Comparison of ENCODE assay signal across 27 cellular contexts in genomic region chr1:221921936-221922335, GRCh38.
"Had no signal": no experiment of that assay in that cellular context is flagged by ENCODE, and none has a peak within 500 bp of the region (broad histone marks: within the 10 kb centered on the region; RNA-seq: fewer than 3 reads in every experiment).

No MANE protein-coding gene starts in this region.

- H3K4me3 Mint-ChIP-seq: activated naive CD8-positive, alpha-beta T cell; activated T-cell treated with anti-CD3 and anti-CD28 coated beads, Interleukin-2, amount 50 U/mL, for 24 hours; natural killer cell treated with Interleukin-12 subunit alpha and Interleukin-12 subunit beta and Interleukin-15 and Interleukin-18, amount 100 ng/mL, for 72 hours; stimulated activated naive CD8-positive, alpha-beta T cell treated with anti-CD3 and anti-CD28 coated beads, Interleukin-15, Interleukin-2, amounts not matched to agents 100 ng/mL and 50 ng/mL, for 24 hours; WTC11 had no signal

- ATAC-seq: left lobe of liver; lower lobe of right lung; natural killer cell treated with Interleukin-12 subunit alpha and Interleukin-12 subunit beta and Interleukin-15 and Interleukin-18, amount 100 ng/mL, for 72 hours; psoas muscle; right cardiac atrium; upper lobe of right lung; WTC11 had no signal

- H3K9me3 ChIP-seq: adrenal gland, ascending aorta, colonic mucosa, lower lobe of right lung, ovary, psoas muscle, thyroid gland, upper lobe of right lung had no signal

- H3K36me3 Mint-ChIP-seq: activated naive CD8-positive, alpha-beta T cell; natural killer cell treated with Interleukin-12 subunit alpha and Interleukin-12 subunit beta and Interleukin-15 and Interleukin-18, amount 100 ng/mL, for 72 hours; WTC11 had no signal

- H3K36me3 ChIP-seq: adrenal gland, ascending aorta, brain microvascular endothelial cell, colonic mucosa, lower lobe of right lung, ovary, thyroid gland, upper lobe of right lung had no signal

- H3K9me3 Mint-ChIP-seq: activated T-cell treated with anti-CD3 and anti-CD28 coated beads, Interleukin-2, amount 50 U/mL, for 24 hours; activated T-helper 2 cell treated with anti-CD3 and anti-CD28 coated beads, Interferon-gamma antibody, Interleukin-2, Interleukin-4, amounts not matched to agents 10 μg/mL and 5 μg/mL and 100 μg/mL, durations not matched to agents 14 hours and 24 hours and 36 hours; natural killer cell treated with Interleukin-12 subunit alpha and Interleukin-12 subunit beta and Interleukin-15 and Interleukin-18, amount 100 ng/mL, for 72 hours; stimulated activated naive CD8-positive, alpha-beta T cell treated with anti-CD3 and anti-CD28 coated beads, Interleukin-15, Interleukin-2, amounts not matched to agents 100 ng/mL and 50 ng/mL, for 24 hours; WTC11 had no signal

- H3K4me1 Mint-ChIP-seq: WTC11 had no signal

- H3K27ac Mint-ChIP-seq: activated naive CD8-positive, alpha-beta T cell; activated T-cell treated with anti-CD3 and anti-CD28 coated beads, Interleukin-2, amount 50 U/mL, for 24 hours; activated T-helper 2 cell treated with anti-CD3 and anti-CD28 coated beads, Interferon-gamma antibody, Interleukin-2, Interleukin-4, amounts not matched to agents 10 μg/mL and 5 μg/mL and 100 μg/mL, durations not matched to agents 14 hours and 24 hours and 36 hours; natural killer cell treated with Interleukin-12 subunit alpha and Interleukin-12 subunit beta and Interleukin-15 and Interleukin-18, amount 100 ng/mL, for 72 hours; stimulated activated naive CD8-positive, alpha-beta T cell treated with anti-CD3 and anti-CD28 coated beads, Interleukin-15, Interleukin-2, amounts not matched to agents 100 ng/mL and 50 ng/mL, for 24 hours; WTC11 had no signal

- H3K27ac ChIP-seq: adrenal gland, ascending aorta, brain microvascular endothelial cell, colonic mucosa, dorsolateral prefrontal cortex, lower lobe of right lung, ovary, psoas muscle, thyroid gland, upper lobe of right lung had no signal

- H3K27me3 ChIP-seq: adrenal gland, ascending aorta, brain microvascular endothelial cell, colonic mucosa, dorsolateral prefrontal cortex, ovary, thyroid gland, upper lobe of right lung had no signal

- H3K4me1 ChIP-seq: adrenal gland, ascending aorta, colonic mucosa, lower lobe of right lung, psoas muscle, thyroid gland, upper lobe of right lung had no signal

- H3K4me3 ChIP-seq: adrenal gland, ascending aorta, colonic mucosa, dorsolateral prefrontal cortex, lower lobe of right lung, ovary, psoas muscle, thyroid gland, upper lobe of right lung had no signal

- DNase-seq: activated CD4-positive, alpha-beta T cell treated with anti-CD3 and anti-CD28 coated beads, Interleukin-2, amount 50 U/mL, for 4 hours; activated CD8-positive, alpha-beta memory T cell treated with anti-CD3 and anti-CD28 coated beads for 24 hours; activated CD8-positive, alpha-beta memory T cell treated with anti-CD3 and anti-CD28 coated beads, Interleukin-2, amount 50 U/mL, for 4 hours; activated naive CD4-positive, alpha-beta T cell; activated T-cell treated with anti-CD3 and anti-CD28 coated beads, Interleukin-2, amount 50 U/mL, for 24 hours; adrenal gland; brain microvascular endothelial cell; colonic mucosa; dorsolateral prefrontal cortex; lower lobe of right lung; midbrain; ovary; psoas muscle; right cardiac atrium; stimulated activated CD4-positive, alpha-beta T cell treated with anti-CD3 and anti-CD28 coated beads, Interleukin-12 subunit alpha, Interleukin-12 subunit beta, amount 100 ng/mL, for 4 hours; stimulated activated CD4-positive, alpha-beta T cell treated with anti-CD3 and anti-CD28 coated beads, Interleukin-4, amount 100 ng/mL, for 4 hours; substantia nigra; T-helper 9 cell; thyroid gland; upper lobe of right lung had no signal
